1 cellular context compared by ENCODE assay signal in genomic region chr3:151166161-151166560, GRCh38.
TF ChIP-seq lines count a peak whose summit lies in the region.

No MANE protein-coding gene starts in this region.

TF ChIP-seq in WTC11, 78 proteins besides CTCF, POLR2A, EP300 and RAD21 (continued from another document):
- TF ChIP-seq AFF4 (CRISPR knock-in tag; IDR thresholded peaks at IDR 0.05; ENCODE audit: borderline replicate concordance) (no peak), ZNF263 (CRISPR knock-in tag; IDR thresholded peaks at IDR 0.05; ENCODE audit: low read depth) (no peak), ZSCAN18 (CRISPR knock-in tag; IDR thresholded peaks at IDR 0.05) (no peak), IRF2 (CRISPR knock-in tag; IDR thresholded peaks at IDR 0.05; ENCODE audit: borderline replicate concordance, low read depth) (no peak), KAT7 (CRISPR knock-in tag; IDR thresholded peaks at IDR 0.05; ENCODE audit: borderline replicate concordance) (no peak), ZNF317 (CRISPR knock-in tag; IDR thresholded peaks at IDR 0.05; ENCODE audit: borderline replicate concordance, low read depth) (no peak), E2F5 (CRISPR knock-in tag; IDR thresholded peaks at IDR 0.05) (no peak), ZNF532 (CRISPR knock-in tag; IDR thresholded peaks at IDR 0.05; ENCODE audit: borderline replicate concordance) (no peak), ATF3 (CRISPR knock-in tag; conservative IDR thresholded peaks at IDR 0.05) (no peak), ATF6 (CRISPR knock-in tag; IDR thresholded peaks at IDR 0.05) (no peak)
